ENCODE assay signal across 8 cellular contexts in genomic region chr6:42898891-42899361, GRCh38. TPM values are rescaled to one million over a fixed set of nuclear protein-coding genes. Genes with fewer than 3 reads are reported as not detected.
A peak's percentile ranks its signal among the peaks of the same experiment; 100 is the strongest.
DNase-seq lines count a peak whose midpoint lies in the region; ATAC-seq and TF ChIP-seq lines count a peak whose summit lies in the region.

No MANE protein-coding gene starts in this region.

- TF ChIP-seq CTCF in A673 (conservative IDR thresholded peaks at IDR 0.05; ENCODE audit: low read depth, low read length), result peak; percentile 73
- TF ChIP-seq CTCF in GM20000 (IDR thresholded peaks at IDR 0.05; ENCODE audit: extremely low read depth, missing control alignments), result peak; percentile 43
- TF ChIP-seq CTCF in colonic mucosa (IDR thresholded peaks at IDR 0.05), result peak; percentile 75

- H2BK5ac ChIP-seq in mesendoderm (ENCODE audit: low read length), result no peak overlapping the region

- H3K36me3 ChIP-seq in A673 (ENCODE audit: insufficient read depth, low read length, poor library complexity, severe bottlenecking) (no peaks in the 10 kb centered on the region), colonic mucosa (no peaks in the 10 kb centered on the region), mesendoderm (ENCODE audit: control insufficient read depth, insufficient read depth, low read length) (no peaks in the 10 kb centered on the region)

- H3K23ac ChIP-seq in mesendoderm (ENCODE audit: low read length), result no peak overlapping the region

- DNase-seq in A673 (ENCODE audit: low spot score) (peak; percentile 77), GM20000 (ENCODE audit: low spot score) (no peak), NCI-H510A treated with DMSO at 0.1 percent for 48 hours (lab: John Stamatoyannopoulos, UW) (peak; percentile 85), colonic mucosa (peak; percentile 84), mesendoderm (peak; percentile 72)
- DNase-seq in activated CD4-positive, alpha-beta T cell treated with anti-CD3 and anti-CD28 coated beads for 1 hour, result peak; percentile 48
- DNase-seq in stimulated activated CD8-positive, alpha-beta memory T cell treated with anti-CD3 and anti-CD28 coated beads, Interleukin-4, amount 100 ng/mL, for 1 hour (ENCODE audit: low read depth in 2 of 2, low spot score in 1 of 2), result peak; percentile 53 to 57

- no TSS peak for BruUV-seq in A673 (replicated peaks; lab: Mats Ljungman, UMichigan)

- WGBS in mesendoderm (ENCODE audit: extremely low coverage, insufficient coverage, low lambda C conversion rate), result no CpG with 5 or more reads among the region's 10 CpGs

- H3K56ac ChIP-seq in mesendoderm (ENCODE audit: low read length), result peak overlapping the region; percentile 56

- H2AK5ac ChIP-seq in mesendoderm (ENCODE audit: low read length), result no peak overlapping the region

- H3K4me1 ChIP-seq in A673 (ENCODE audit: insufficient read depth, low read length, poor library complexity, severe bottlenecking) (peaks cover 41% of the 10 kb centered on the region), colonic mucosa (no peaks in the 10 kb centered on the region), mesendoderm (ENCODE audit: control insufficient read depth, low read depth, low read length) (no peaks in the 10 kb centered on the region)

- no peaks in the 10 kb centered on the region for H3K79me2 ChIP-seq in mesendoderm (ENCODE audit: control insufficient read depth, insufficient read depth, low read length)

- H2BK120ac ChIP-seq in mesendoderm (ENCODE audit: low read depth, low read length), result no peak overlapping the region

- no peak overlapping the region for H3K18ac ChIP-seq in mesendoderm (ENCODE audit: low read length)

- H3K9me3 ChIP-seq in A673 (ENCODE audit: low read depth, low read length, poor library complexity, severe bottlenecking) (no peaks in the 10 kb centered on the region), colonic mucosa (no peaks in the 10 kb centered on the region)

- no peaks in the 10 kb centered on the region for H3K27me3 ChIP-seq in A673 (replicated peaks; ENCODE audit: insufficient read depth, low read depth, low read length, poor library complexity)
- no peaks in the 10 kb centered on the region for H3K27me3 ChIP-seq in colonic mucosa
- H3K27me3 ChIP-seq in mesendoderm (ENCODE audit: insufficient read depth, low read length, poor library complexity), result no peaks in the 10 kb centered on the region

- H3K4me3 ChIP-seq in A673 (ENCODE audit: low read depth, low read length, poor library complexity, severe bottlenecking), result peak overlapping the region; percentile 0
- no peak overlapping the region for H3K4me3 ChIP-seq in colonic mucosa
- H3K4me3 ChIP-seq in mesendoderm (ENCODE audit: low read length), result no peak overlapping the region

- ATAC-seq in GM18868 (IDR thresholded peaks at IDR 0.05; ENCODE audit: unreplicated experiment), result no peak

- no peaks in the 10 kb centered on the region for H3K79me1 ChIP-seq in mesendoderm (ENCODE audit: low read length)

- POLR2A ChIA-PET in A673 (lab: Charles Lee; ENCODE audit: low non-redundant PET), result no interaction called here

- H4K5ac ChIP-seq in mesendoderm (ENCODE audit: low read length), result no peak overlapping the region

- no peak overlapping the region for H3K4me2 ChIP-seq in mesendoderm (ENCODE audit: low read length)

- no peak overlapping the region for H2BK15ac ChIP-seq in mesendoderm (replicated peaks; ENCODE audit: low read depth)

- CTCF ChIA-PET in A673 (lab: Charles Lee), result interaction anchor here (1.0 kb wide), 1 partner anchor 237 kb away, joined by 5 read pairs; no protein-coding TSS in a partner anchor

- peak overlapping the region; percentile 53 for H3K27ac ChIP-seq in A673 (ENCODE audit: low read depth, low read length, poor library complexity, severe bottlenecking)
- H3K27ac ChIP-seq in colonic mucosa, result no peak overlapping the region
- no peak overlapping the region for H3K27ac ChIP-seq in mesendoderm (ENCODE audit: low read depth, low read length)

- H4K8ac ChIP-seq in mesendoderm (ENCODE audit: low read depth, low read length), result no peak overlapping the region

- intact Hi-C loops in A673 (cut with micrococcal nuclease; ENCODE audit: unreplicated experiment) (loop anchor here (1.0 to 10.0 kb wide), 3 partner anchors 238 to 1112 kb away; partner anchors contain the start of gene TOMM6), colonic mucosa (cut with DNase I) (no loop called here)

- no peak overlapping the region for H3K4ac ChIP-seq in mesendoderm (ENCODE audit: low read depth, low read length)

- H3K9ac ChIP-seq in colonic mucosa (ENCODE audit: low read depth in 2 of 2, low read length in 2 of 2), result no peak overlapping the region
- H3K9ac ChIP-seq in mesendoderm (ENCODE audit: low read length), result no peak overlapping the region

RNA-seq across cellular contexts. Expression of gene PTCRA, which starts 16.9 kb away (rescaled TPM):
- total RNA-seq in A673 (2021), result not detected in 2 replicates
- not detected for total RNA-seq in colonic mucosa
- not detected for polyA plus RNA-seq in mesendoderm (2013, experiment 1 of 2)
- not detected for polyA plus RNA-seq in mesendoderm (2013, experiment 2 of 2)

RNA-seq across cellular contexts. Expression of gene RPL7L1, which starts 19.5 kb away (rescaled TPM):
- total RNA-seq in A673 (2021), result 168 and 183 TPM in 2 replicates
- total RNA-seq in colonic mucosa, result 10 to 100 TPM; 46.4 to 67.4 TPM
- polyA plus RNA-seq in mesendoderm (2013, experiment 1 of 2), result 117 TPM
- 115 TPM for polyA plus RNA-seq in mesendoderm (2013, experiment 2 of 2)

RNA-seq across cellular contexts. Expression of gene CNPY3, which starts 30.4 kb away (rescaled TPM):
- total RNA-seq in A673 (2021), result 34.5 and 37.7 TPM in 2 replicates
- total RNA-seq in colonic mucosa, result 10 to 100 TPM; 31.1 to 47.9 TPM
- 42.5 TPM for polyA plus RNA-seq in mesendoderm (2013, experiment 1 of 2)
- 40.8 TPM for polyA plus RNA-seq in mesendoderm (2013, experiment 2 of 2)
